Comparison of ENCODE assay signal across 35 cellular contexts in the genomic region with DNA sequence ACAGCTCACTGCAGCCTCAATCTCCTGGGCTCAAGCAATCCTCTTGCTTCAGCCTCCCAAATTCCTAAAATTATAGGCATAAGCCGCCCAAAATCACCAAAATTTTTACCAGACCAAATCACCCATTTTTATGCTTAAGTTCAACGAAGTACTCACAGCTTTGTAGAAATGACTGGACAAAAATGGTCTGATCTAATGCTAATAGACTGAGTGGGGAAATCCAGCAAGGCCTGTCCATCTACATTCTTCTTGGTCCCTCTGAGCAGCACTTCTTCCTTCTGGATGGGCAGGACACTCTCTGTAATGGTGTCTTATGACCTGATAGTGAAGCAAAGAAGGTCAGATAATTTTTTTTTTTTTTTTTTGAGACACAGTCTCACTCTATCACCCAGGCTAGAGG. TPM values are rescaled to one million over a fixed set of nuclear protein-coding genes. Genes with fewer than 3 reads are reported as not detected.
"Had no signal": no experiment of that assay in that cellular context is flagged by ENCODE, and none has a peak within 500 bp of the region (broad histone marks: within the 10 kb centered on the region; RNA-seq: fewer than 3 reads in every experiment).

No MANE protein-coding gene starts in this region.

- ATAC-seq: activated CD8-positive, alpha-beta memory T cell treated with anti-CD3 and anti-CD28 coated beads, Interleukin-2, amount 10 ng/mL, durations not matched to agents 7 days and 5 days; activated CD8-positive, alpha-beta T cell treated with anti-CD3 and anti-CD28 coated beads, Interleukin-2, amount 10 ng/mL, durations not matched to agents 7 days and 5 days; activated naive CD4-positive, alpha-beta T cell treated with anti-CD3 and anti-CD28 coated beads, Interleukin-2, amount 50 U/mL, for 72 hours; foreskin keratinocyte; gastrocnemius medialis; heart left ventricle had no signal

- H3K27me3 ChIP-seq: ascending aorta, brain microvascular endothelial cell, dorsolateral prefrontal cortex, esophagus muscularis mucosa, foreskin keratinocyte, gastrocnemius medialis, heart left ventricle had no signal

- H3K27ac Mint-ChIP-seq: activated CD4-positive, alpha-beta memory T cell treated with anti-CD3 and anti-CD28 coated beads for 36 hours; activated CD8-positive, alpha-beta memory T cell treated with anti-CD3 and anti-CD28 coated beads, Interleukin-2, amount 10 ng/mL, durations not matched to agents 7 days and 5 days; activated CD8-positive, alpha-beta T cell treated with anti-CD3 and anti-CD28 coated beads, Interleukin-2, amount 10 ng/mL, durations not matched to agents 7 days and 5 days; activated naive CD4-positive, alpha-beta T cell treated with anti-CD3 and anti-CD28 coated beads, Interleukin-2, amount 10 ng/mL, durations not matched to agents 7 days and 5 days; activated naive CD4-positive, alpha-beta T cell treated with anti-CD3 and anti-CD28 coated beads, Interleukin-2, amount 50 U/mL, for 72 hours; activated naive CD8-positive, alpha-beta T cell treated with anti-CD3 and anti-CD28 coated beads, Interleukin-2, amount 10 ng/mL, durations not matched to agents 7 days and 5 days; activated T-helper 1 cell treated with anti-CD3 and anti-CD28 coated beads, Interleukin-12 subunit alpha, Interleukin-12 subunit beta, Interleukin-2, Interleukin-4 antibody, amounts not matched to agents 30 ng/mL and 10 ng/mL and 1 ng/mL, durations not matched to agents 14 hours and 24 hours and 36 hours; activated T-helper 2 cell treated with anti-CD3 and anti-CD28 coated beads, Interferon-gamma antibody, Interleukin-2, Interleukin-4, amounts not matched to agents 10 μg/mL and 5 μg/mL and 100 μg/mL, durations not matched to agents 14 hours and 24 hours and 36 hours; dendritic cell treated with granulocyte-macrophage colony-stimulating factor and Interleukin-4, amounts not matched to agents 40 ng/mL and 50 ng/mL, for 4 days; endodermal cell had no signal

- H3K4me3 Mint-ChIP-seq: activated CD4-positive, alpha-beta memory T cell treated with anti-CD3 and anti-CD28 coated beads for 36 hours; activated CD8-positive, alpha-beta memory T cell treated with anti-CD3 and anti-CD28 coated beads, Interleukin-2, amount 10 ng/mL, durations not matched to agents 7 days and 5 days; activated CD8-positive, alpha-beta T cell treated with anti-CD3 and anti-CD28 coated beads, Interleukin-2, amount 10 ng/mL, durations not matched to agents 7 days and 5 days; activated naive CD4-positive, alpha-beta T cell treated with anti-CD3 and anti-CD28 coated beads, Interleukin-2, amount 10 ng/mL, durations not matched to agents 7 days and 5 days; activated naive CD8-positive, alpha-beta T cell treated with anti-CD3 and anti-CD28 coated beads, Interleukin-2, amount 10 ng/mL, durations not matched to agents 7 days and 5 days; activated T-helper 1 cell treated with anti-CD3 and anti-CD28 coated beads, Interleukin-12 subunit alpha, Interleukin-12 subunit beta, Interleukin-2, Interleukin-4 antibody, amounts not matched to agents 30 ng/mL and 10 ng/mL and 1 ng/mL, durations not matched to agents 14 hours and 24 hours and 36 hours; central memory CD8-positive, alpha-beta T cell; dendritic cell treated with granulocyte-macrophage colony-stimulating factor and Interleukin-4, amounts not matched to agents 40 ng/mL and 50 ng/mL, for 4 days; endodermal cell had no signal

- H3K4me1 Mint-ChIP-seq: activated CD8-positive, alpha-beta memory T cell treated with anti-CD3 and anti-CD28 coated beads, Interleukin-2, amount 10 ng/mL, durations not matched to agents 7 days and 5 days; activated naive CD4-positive, alpha-beta T cell treated with anti-CD3 and anti-CD28 coated beads, Interleukin-2, amount 10 ng/mL, durations not matched to agents 7 days and 5 days; activated naive CD8-positive, alpha-beta T cell treated with anti-CD3 and anti-CD28 coated beads, Interleukin-2, amount 10 ng/mL, durations not matched to agents 7 days and 5 days; central memory CD8-positive, alpha-beta T cell had no signal

- H3K4me3 ChIP-seq: ascending aorta, coronary artery, dorsolateral prefrontal cortex, esophagus muscularis mucosa, gastrocnemius medialis, heart left ventricle had no signal

- H3K9me3 Mint-ChIP-seq: activated CD4-positive, alpha-beta memory T cell treated with anti-CD3 and anti-CD28 coated beads for 36 hours; activated naive CD4-positive, alpha-beta T cell treated with anti-CD3 and anti-CD28 coated beads, Interleukin-2, amount 10 ng/mL, durations not matched to agents 7 days and 5 days; activated naive CD4-positive, alpha-beta T cell treated with anti-CD3 and anti-CD28 coated beads, Interleukin-2, amount 50 U/mL, for 72 hours; activated naive CD8-positive, alpha-beta T cell treated with anti-CD3 and anti-CD28 coated beads, Interleukin-2, amount 10 ng/mL, durations not matched to agents 7 days and 5 days; central memory CD8-positive, alpha-beta T cell had no signal

- H3K36me3 Mint-ChIP-seq: activated CD4-positive, alpha-beta memory T cell treated with anti-CD3 and anti-CD28 coated beads for 36 hours; activated CD8-positive, alpha-beta memory T cell treated with anti-CD3 and anti-CD28 coated beads, Interleukin-2, amount 10 ng/mL, durations not matched to agents 7 days and 5 days; activated naive CD4-positive, alpha-beta T cell treated with anti-CD3 and anti-CD28 coated beads, Interleukin-2, amount 10 ng/mL, durations not matched to agents 7 days and 5 days; activated naive CD4-positive, alpha-beta T cell treated with anti-CD3 and anti-CD28 coated beads, Interleukin-2, amount 50 U/mL, for 72 hours; activated naive CD8-positive, alpha-beta T cell treated with anti-CD3 and anti-CD28 coated beads, Interleukin-2, amount 10 ng/mL, durations not matched to agents 7 days and 5 days had no signal

- DNase-seq: activated CD4-positive, alpha-beta memory T cell treated with anti-CD3 and anti-CD28 coated beads for 36 hours; activated CD4-positive, alpha-beta T cell treated with anti-CD3 and anti-CD28 coated beads for 1 hour; activated CD4-positive, alpha-beta T cell treated with anti-CD3 and anti-CD28 coated beads for 4 hours; activated CD8-positive, alpha-beta memory T cell treated with anti-CD3 and anti-CD28 coated beads, Interleukin-2, amount 10 ng/mL, durations not matched to agents 7 days and 5 days; activated CD8-positive, alpha-beta memory T cell treated with anti-CD3 and anti-CD28 coated beads, Interleukin-2, amount 50 U/mL, for 4 hours; activated CD8-positive, alpha-beta T cell treated with anti-CD3 and anti-CD28 coated beads, Interleukin-2, amount 10 ng/mL, durations not matched to agents 7 days and 5 days; activated effector memory CD4-positive, alpha-beta T cell treated with anti-CD3 and anti-CD28 coated beads, Interleukin-2, amount 50 U/mL, for 16 hours; activated naive CD4-positive, alpha-beta T cell; activated naive CD4-positive, alpha-beta T cell treated with anti-CD3 and anti-CD28 coated beads, Interleukin-2, amount 10 ng/mL, durations not matched to agents 7 days and 5 days; activated naive CD8-positive, alpha-beta T cell treated with anti-CD3 and anti-CD28 coated beads, Interleukin-2, amount 10 ng/mL, durations not matched to agents 7 days and 5 days; activated T-cell treated with anti-CD3 and anti-CD28 coated beads, Interleukin-2, amount 50 U/mL, for 1 hour; activated T-cell treated with anti-CD3 and anti-CD28 coated beads, Interleukin-2, amount 50 U/mL, for 48 hours; brain microvascular endothelial cell; dorsolateral prefrontal cortex; effector memory CD4-positive, alpha-beta T cell; endodermal cell; erythroblast; foreskin keratinocyte; gastrocnemius medialis; glutamatergic neuron; heart left ventricle; T-helper 2 cell had no signal

- H3K27ac ChIP-seq: ascending aorta, brain microvascular endothelial cell, coronary artery, dorsolateral prefrontal cortex, esophagus muscularis mucosa, foreskin keratinocyte, gastrocnemius medialis, heart left ventricle had no signal

- H3K27me3 Mint-ChIP-seq: activated naive CD4-positive, alpha-beta T cell treated with anti-CD3 and anti-CD28 coated beads, Interleukin-2, amount 10 ng/mL, durations not matched to agents 7 days and 5 days; dendritic cell treated with granulocyte-macrophage colony-stimulating factor and Interleukin-4, amounts not matched to agents 40 ng/mL and 50 ng/mL, for 4 days had no signal

- H3K9me3 ChIP-seq: ascending aorta, esophagus muscularis mucosa, gastrocnemius medialis, heart left ventricle had no signal

- H3K4me1 ChIP-seq: ascending aorta, esophagus muscularis mucosa, foreskin keratinocyte, gastrocnemius medialis, heart left ventricle had no signal

RNA-seq across cellular contexts. Expression of a gene that starts 18.7 kb away (rescaled TPM):
- total RNA-seq: activated CD4-positive, alpha-beta memory T cell treated with anti-CD3 and anti-CD28 coated beads for 36 hours; activated CD8-positive, alpha-beta memory T cell treated with anti-CD3 and anti-CD28 coated beads for 36 hours; activated CD8-positive, alpha-beta memory T cell treated with anti-CD3 and anti-CD28 coated beads, Interleukin-2, amount 10 ng/mL, durations not matched to agents 7 days and 5 days; activated CD8-positive, alpha-beta T cell treated with anti-CD3 and anti-CD28 coated beads, Interleukin-2, amount 10 ng/mL, durations not matched to agents 7 days and 5 days; activated naive CD4-positive, alpha-beta T cell treated with anti-CD3 and anti-CD28 coated beads, Interleukin-2, amount 50 U/mL, for 72 hours; activated naive CD8-positive, alpha-beta T cell treated with anti-CD3 and anti-CD28 coated beads, Interleukin-2, amount 10 ng/mL, durations not matched to agents 7 days and 5 days; activated T-helper 1 cell treated with anti-CD3 and anti-CD28 coated beads, Interleukin-12 subunit alpha, Interleukin-12 subunit beta, Interleukin-2, Interleukin-4 antibody, amounts not matched to agents 30 ng/mL and 10 ng/mL and 1 ng/mL, durations not matched to agents 14 hours and 24 hours and 36 hours; activated T-helper 2 cell treated with anti-CD3 and anti-CD28 coated beads, Interferon-gamma antibody, Interleukin-2, Interleukin-4, amounts not matched to agents 10 μg/mL and 5 μg/mL and 100 μg/mL, durations not matched to agents 14 hours and 24 hours and 36 hours; ascending aorta; bronchial epithelial cell; cardiac septum; cerebellum; dorsolateral prefrontal cortex; endodermal cell; esophagus muscularis mucosa; foreskin keratinocyte; gastrocnemius medialis; heart left ventricle; T-helper 1 cell treated with Interleukin-12 subunit alpha and Interleukin-12 subunit beta and Interleukin-4 antibody, amounts not matched to agents 30 ng/mL and 1 ng/mL, for 36 hours had no signal

RNA-seq across cellular contexts. Expression of a gene that starts 33.1 kb away (rescaled TPM):
- total RNA-seq: activated CD4-positive, alpha-beta memory T cell treated with anti-CD3 and anti-CD28 coated beads for 36 hours; activated CD8-positive, alpha-beta memory T cell treated with anti-CD3 and anti-CD28 coated beads for 36 hours; activated CD8-positive, alpha-beta memory T cell treated with anti-CD3 and anti-CD28 coated beads, Interleukin-2, amount 10 ng/mL, durations not matched to agents 7 days and 5 days; activated CD8-positive, alpha-beta T cell treated with anti-CD3 and anti-CD28 coated beads, Interleukin-2, amount 10 ng/mL, durations not matched to agents 7 days and 5 days; activated naive CD4-positive, alpha-beta T cell treated with anti-CD3 and anti-CD28 coated beads, Interleukin-2, amount 50 U/mL, for 72 hours; activated naive CD8-positive, alpha-beta T cell treated with anti-CD3 and anti-CD28 coated beads, Interleukin-2, amount 10 ng/mL, durations not matched to agents 7 days and 5 days; activated T-helper 1 cell treated with anti-CD3 and anti-CD28 coated beads, Interleukin-12 subunit alpha, Interleukin-12 subunit beta, Interleukin-2, Interleukin-4 antibody, amounts not matched to agents 30 ng/mL and 10 ng/mL and 1 ng/mL, durations not matched to agents 14 hours and 24 hours and 36 hours; activated T-helper 2 cell treated with anti-CD3 and anti-CD28 coated beads, Interferon-gamma antibody, Interleukin-2, Interleukin-4, amounts not matched to agents 10 μg/mL and 5 μg/mL and 100 μg/mL, durations not matched to agents 14 hours and 24 hours and 36 hours; ascending aorta; bronchial epithelial cell; cardiac septum; cerebellum; dorsolateral prefrontal cortex; endodermal cell; esophagus muscularis mucosa; foreskin keratinocyte; gastrocnemius medialis; heart left ventricle; T-helper 1 cell treated with Interleukin-12 subunit alpha and Interleukin-12 subunit beta and Interleukin-4 antibody, amounts not matched to agents 30 ng/mL and 1 ng/mL, for 36 hours had no signal
